ENCODE assay signal across 17 cellular contexts in the genomic region with DNA sequence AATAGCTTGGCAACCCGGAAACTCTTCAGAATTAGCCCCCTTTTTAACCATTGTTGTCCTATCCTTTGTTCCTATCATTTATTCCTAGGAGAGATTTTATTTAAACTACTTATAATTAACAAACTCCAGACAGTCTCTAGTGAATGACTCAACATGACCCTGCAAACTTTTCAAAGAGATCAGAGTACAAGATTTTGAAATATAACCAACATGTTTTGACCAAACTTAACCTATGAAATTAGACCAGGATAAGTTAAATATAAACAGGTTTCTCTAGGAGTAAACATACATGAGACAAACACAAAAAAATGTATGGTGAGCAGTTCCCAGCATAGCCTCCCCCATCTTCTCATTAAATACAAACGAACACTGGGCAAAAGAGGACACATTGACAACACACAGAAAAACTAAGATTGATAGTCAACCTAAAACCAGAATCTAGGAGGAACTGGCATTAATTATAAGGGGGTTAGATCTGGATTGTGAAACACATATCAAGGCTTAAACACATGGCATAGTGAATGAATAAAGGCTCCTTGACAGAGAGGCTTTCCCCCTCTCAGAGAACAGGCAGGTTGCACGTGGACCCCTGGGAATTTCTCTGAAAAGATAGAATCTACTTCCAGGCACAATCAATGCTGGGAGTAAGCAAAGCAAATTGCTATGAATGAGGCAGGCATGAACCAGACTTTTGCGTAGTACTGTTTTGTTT.
A peak's percentile ranks its signal among the peaks of the same experiment; 100 is the strongest.
DNase-seq lines count a peak whose midpoint lies in the region; TF ChIP-seq lines count a peak whose summit lies in the region.
"Had no signal": no experiment of that assay in that cellular context is flagged by ENCODE, and none has a peak within 500 bp of the region (broad histone marks: within the 10 kb centered on the region; RNA-seq: fewer than 3 reads in every experiment).

No MANE protein-coding gene starts in this region.

- POLR2A ChIA-PET in BJ (lab: Charles Lee) = no interaction called here

- H2AFZ ChIP-seq in fibroblast of lung (ENCODE audit: low read length) = no peak overlapping the region

- no peaks in the 10 kb centered on the region for H4K20me1 ChIP-seq in fibroblast of lung (ENCODE audit: control insufficient read depth, extremely low read depth, insufficient read depth, low read length)

- peak overlapping the region; percentile 66 for H3K4me2 ChIP-seq in fibroblast of lung (ENCODE audit: extremely low read depth, insufficient read depth, low read length)

- in situ Hi-C loops in ACHN (cut with HindIII; ENCODE audit: low pct_ligation_motif_present, low pct_unique_long_range_greater_than_20kb, low sequenced_read_pairs) = no loop called here

- H3K79me2 ChIP-seq in fibroblast of lung (ENCODE audit: control insufficient read depth, insufficient read depth, low read length) = no peaks in the 10 kb centered on the region

- CTCF ChIA-PET in BJ (lab: Yijun Ruan, JAX) = no interaction called here

- no peak for TF ChIP-seq CTCF in BJ (IDR thresholded peaks at IDR 0.05; ENCODE audit: insufficient read depth, low read depth, low read length)
- TF ChIP-seq CTCF in fibroblast of lung (conservative IDR thresholded peaks at IDR 0.05 in 1 of 2, IDR thresholded peaks at IDR 0.05 in 1 of 2; ENCODE audit: low read depth in 1 of 2, low read length in 2 of 2) = no peak

- H3K4me1 ChIP-seq in fibroblast of lung (ENCODE audit: control insufficient read depth, extremely low read depth, insufficient read depth, low read length) = peaks cover 12% of the 10 kb centered on the region
- H3K4me1 ChIP-seq: HAP-1 had no signal

- H3K36me3 ChIP-seq in BJ (ENCODE audit: control insufficient read depth, insufficient read depth, low read length) (no peaks in the 10 kb centered on the region), fibroblast of lung (ENCODE audit: control insufficient read depth, insufficient read depth, low read length) (no peaks in the 10 kb centered on the region)
- H3K36me3 ChIP-seq: HAP-1, MG63, WERI-Rb-1 had no signal

- peak; percentile 29 for DNase-seq in BJ (ENCODE audit: low read depth)
- peak; percentile 25 for DNase-seq in NCI-H2171 treated with DMSO at 0.1 percent for 48 hours (lab: John Stamatoyannopoulos, UW)
- peak; percentile 41 to 87 for DNase-seq in fibroblast of lung (ENCODE audit: low read depth in 2 of 2)
- DNase-seq in non-pigmented ciliary epithelial cell (ENCODE audit: low read depth) = peak; percentile 36
- DNase-seq in ACHN = no peak
- no peak for DNase-seq in NCI-H526 (lab: John Stamatoyannopoulos, UW)
- no peak for DNase-seq in GDM1 (lab: John Stamatoyannopoulos, UW)
- no peak for DNase-seq in NCI-H1417 treated with DMSO at 0.1 percent for 48 hours (lab: John Stamatoyannopoulos, UW)
- DNase-seq: CD4-positive, alpha-beta T cell; cerebellar nuclear complex; MG63; midbrain; posterior cingulate gyrus; WERI-Rb-1 had no signal

- H3K27me3 ChIP-seq in BJ (ENCODE audit: control insufficient read depth, insufficient read depth, low read length) (no peaks in the 10 kb centered on the region), fibroblast of lung (ENCODE audit: control insufficient read depth, insufficient read depth, low read length) (no peaks in the 10 kb centered on the region)
- H3K27me3 ChIP-seq: MG63 had no signal

- no peak overlapping the region for H3K9ac ChIP-seq in fibroblast of lung (ENCODE audit: insufficient read depth, low read length)

- H3K4me3 ChIP-seq in BJ (ENCODE audit: low read depth, low read length) (no peak overlapping the region), fibroblast of lung (replicated peaks in 1 of 4; ENCODE audit: control extremely low read depth in 1 of 4, insufficient read depth in 1 of 4, low read depth in 3 of 4, low read length in 4 of 4) (no peak overlapping the region)
- H3K4me3 ChIP-seq: HAP-1, MG63, SK-N-MC had no signal

- no peaks in the 10 kb centered on the region for H3K9me3 ChIP-seq in fibroblast of lung (ENCODE audit: control insufficient read depth, insufficient read depth, low read depth, low read length)
- H3K9me3 ChIP-seq: HAP-1 had no signal

- peak overlapping the region; percentile 43 for H3K27ac ChIP-seq in fibroblast of lung (ENCODE audit: insufficient read depth, low read length)
- H3K27ac ChIP-seq: HL-60, SK-N-MC, WERI-Rb-1 had no signal

Comparison
In these comparisons a context has a peak if more than half of its experiments do, and no peak if none do; other contexts are left out.
1. DNase-seq: peak in BJ (single experiment), NCI-H2171 treated with DMSO at 0.1 percent for 48 hours (single experiment), fibroblast of lung (2 of 2) and non-pigmented ciliary epithelial cell (single experiment); none in ACHN (single experiment), NCI-H526 (0 of 2), GDM1 (single experiment) and NCI-H1417 treated with DMSO at 0.1 percent for 48 hours (single experiment).